In the genomic region with DNA sequence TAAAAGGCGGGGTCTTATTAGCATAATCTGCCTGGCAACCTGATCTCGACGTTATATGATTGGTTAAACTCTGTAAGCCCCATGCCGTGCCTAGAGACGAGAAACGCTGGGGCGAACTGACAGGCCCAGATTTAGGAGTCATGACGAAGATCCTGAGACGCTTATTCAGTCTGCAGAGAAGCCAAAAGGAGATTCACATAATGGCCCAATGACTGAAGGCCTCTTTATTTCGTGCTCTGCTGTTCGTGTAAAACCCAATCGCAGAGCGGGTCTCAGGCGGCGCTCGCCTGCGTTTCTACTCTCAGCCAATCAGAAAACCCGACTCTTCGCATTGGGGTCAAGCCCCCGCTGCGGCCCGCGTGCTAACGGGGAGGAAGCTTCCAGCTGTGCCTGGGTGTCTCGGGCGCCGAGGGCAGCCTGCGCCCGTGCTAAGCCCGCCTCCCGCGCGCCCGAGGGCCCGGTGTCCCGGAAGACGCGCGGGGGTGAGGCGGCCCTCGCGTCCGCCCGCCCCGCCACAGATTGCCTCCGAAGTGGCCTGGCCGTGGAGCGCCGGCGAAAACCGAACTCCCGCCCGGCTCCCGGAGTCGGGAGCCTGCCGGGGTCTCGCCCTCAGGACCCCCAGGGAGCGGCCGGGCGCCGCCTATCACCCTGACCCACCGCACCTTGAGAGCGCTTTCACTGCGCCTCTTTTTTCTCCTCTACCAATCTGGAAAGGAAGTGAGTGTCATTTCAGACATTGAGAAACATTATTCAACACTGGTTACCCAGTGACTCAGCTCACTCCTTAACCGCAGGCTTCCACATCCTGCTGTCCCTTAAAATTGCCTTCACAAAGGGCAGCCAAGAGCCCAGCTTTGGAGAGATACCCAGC, we compare ENCODE assay signal across 8 cellular contexts. TPM values are rescaled to one million over a fixed set of nuclear protein-coding genes. Genes with fewer than 3 reads are reported as not detected.
DNase-seq lines count a peak whose midpoint lies in the region; ATAC-seq lines count a peak whose summit lies in the region.

No MANE protein-coding gene starts in this region.

- no peaks in the 10 kb centered on the region for H3K9me3 Mint-ChIP-seq in effector memory CD8-positive, alpha-beta T cell

- H3K4me3 Mint-ChIP-seq in effector memory CD8-positive, alpha-beta T cell = peak overlapping the region; percentile 92 to 96

- no peaks in the 10 kb centered on the region for H3K27me3 Mint-ChIP-seq in effector memory CD8-positive, alpha-beta T cell

- H3K4me1 Mint-ChIP-seq in effector memory CD8-positive, alpha-beta T cell (ENCODE audit: low read depth in 2 of 2) = peaks cover 14 to 24% of the 10 kb centered on the region in 2 donors

- H3K36me3 Mint-ChIP-seq in effector memory CD8-positive, alpha-beta T cell (ENCODE audit: insufficient read depth) = peaks cover 29% of the 10 kb centered on the region

- DNase-seq in COR-L47 (lab: John Stamatoyannopoulos, UW) (peak; percentile 98), HT1080 (ENCODE audit: low read depth) (peak; percentile 96), NOMO-1 (lab: John Stamatoyannopoulos, UW; ENCODE audit: unreplicated experiment in 2 of 2) (peak; percentile 92 to 100), medulla oblongata (ENCODE audit: extremely low spot score) (peak; percentile 98)
- DNase-seq in activated CD8-positive, alpha-beta memory T cell treated with anti-CD3 and anti-CD28 coated beads for 48 hours (ENCODE audit: low read depth in 2 of 3, low spot score in 2 of 3) = peak; percentile 72 to 80 (median 72)
- peak; percentile 90 to 91 (median 91) for DNase-seq in effector memory CD8-positive, alpha-beta T cell
- peak; percentile 75 to 84 (median 77) for DNase-seq in stimulated activated CD4-positive, alpha-beta T cell treated with anti-CD3 and anti-CD28 coated beads, TNF-alpha, amount 100 ng/mL, for 48 hours (ENCODE audit: low read depth in 3 of 3)

- peak; percentile 71 for ATAC-seq in GM21367 (IDR thresholded peaks at IDR 0.05; ENCODE audit: unreplicated experiment)
- ATAC-seq in effector memory CD8-positive, alpha-beta T cell (replicated peaks) = peak; percentile 73

- peak overlapping the region; percentile 100 for H3K27ac Mint-ChIP-seq in effector memory CD8-positive, alpha-beta T cell

RNA-seq across cellular contexts. Expression of a gene that starts 0.4 kb away (rescaled TPM):
- total RNA-seq in HT1080 (2014; rRNA removed; shearing (Covaris generic)) = 4.0 and 6.5 TPM in 2 replicates
- 3.9 and 5.7 TPM in 2 replicates for polyA plus RNA-seq in HT1080 (2015; cell fraction: cytosol; rRNA removed)
- polyA plus RNA-seq in HT1080 (2015; cell fraction: nucleus; rRNA removed) = 11.2 and 13.5 TPM in 2 replicates

Comparison
In these comparisons a context has a peak if more than half of its experiments do, and no peak if none do; other contexts are left out.
1. Peak in every context shown above with its lines: DNase-seq and ATAC-seq.